Comparison of ENCODE assay signal across 1 cellular context in the genomic region with DNA sequence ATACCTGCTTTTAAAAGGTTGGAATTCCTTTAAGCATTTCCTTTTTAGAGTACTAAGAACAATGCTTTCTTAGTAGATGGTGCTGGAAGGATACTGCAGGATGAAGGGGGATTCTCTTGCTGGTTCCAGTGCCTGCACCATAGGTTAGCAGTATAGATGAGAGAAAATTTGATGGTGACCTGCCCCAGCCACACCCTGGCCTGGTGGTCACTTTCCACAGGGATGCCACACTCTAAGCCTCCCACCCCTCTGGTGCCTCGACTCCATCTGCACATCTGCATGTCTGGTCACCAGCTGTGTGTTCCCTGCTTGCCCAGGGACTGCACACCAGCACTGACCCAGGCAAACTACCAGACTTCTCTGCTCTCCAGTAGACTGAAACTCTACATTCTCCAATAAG.
TF ChIP-seq lines count a peak whose summit lies in the region.

No MANE protein-coding gene starts in this region.

TF ChIP-seq in GM23338, 12 proteins besides CTCF, POLR2A, EP300 and RAD21 (continued from another document):
- TF ChIP-seq EZH2 (IDR thresholded peaks at IDR 0.05; ENCODE audit: low read depth, unreplicated experiment) (no peak), STAT1 (IDR thresholded peaks at IDR 0.05; ENCODE audit: unreplicated experiment) (no peak)
